Comparison of ENCODE assay signal across 7 cellular contexts in genomic region chr18:2932247-2933181, GRCh38.
A peak's percentile ranks its signal among the peaks of the same experiment; 100 is the strongest.
DNase-seq lines count a peak whose midpoint lies in the region; ATAC-seq and TF ChIP-seq lines count a peak whose summit lies in the region.

No MANE protein-coding gene starts in this region.

- H3K4me1 Mint-ChIP-seq in activated T-helper 1 cell treated with anti-CD3 and anti-CD28 coated beads, Interleukin-12 subunit alpha, Interleukin-12 subunit beta, Interleukin-2, Interleukin-4 antibody, amounts not matched to agents 30 ng/mL and 10 ng/mL and 1 ng/mL, durations not matched to agents 14 hours and 24 hours and 36 hours (ENCODE audit: low read depth), result peaks cover 38% of the 10 kb centered on the region

- H3K27me3 ChIP-seq in HCT116 (ENCODE audit: insufficient read depth, low read length) (no peaks in the 10 kb centered on the region), psoas muscle (ENCODE audit: insufficient read depth in 3 of 3, low read length in 2 of 3) (no peaks in the 10 kb centered on the region)

- TF ChIP-seq POLR2A in HCT116 (IDR thresholded peaks at IDR 0.05; ENCODE audit: borderline replicate concordance, extremely low read depth, insufficient read depth, insufficient read length), result no peak

- H3K36me3 Mint-ChIP-seq in activated T-helper 1 cell treated with anti-CD3 and anti-CD28 coated beads, Interleukin-12 subunit alpha, Interleukin-12 subunit beta, Interleukin-2, Interleukin-4 antibody, amounts not matched to agents 30 ng/mL and 10 ng/mL and 1 ng/mL, durations not matched to agents 14 hours and 24 hours and 36 hours (ENCODE audit: low read depth), result peaks cover 48% of the 10 kb centered on the region

- no peak overlapping the region for H3K9ac ChIP-seq in HCT116 (ENCODE audit: low read length)

- no peak overlapping the region for H3K4me3 ChIP-seq in HCT116 (replicated peaks in 1 of 2; ENCODE audit: low read depth in 1 of 2, low read length in 2 of 2)
- no peak overlapping the region for H3K4me3 ChIP-seq in psoas muscle

- peak; percentile 69 for DNase-seq in DMS79 treated with DMSO at 0.1 percent for 48 hours (lab: John Stamatoyannopoulos, UW)
- peak; percentile 34 for DNase-seq in HCT116 (ENCODE audit: low read depth, low spot score)
- peak; percentile 77 for DNase-seq in NCI-H69 (lab: John Stamatoyannopoulos, UW)
- DNase-seq in activated T-helper 1 cell treated with anti-CD3 and anti-CD28 coated beads, Interleukin-12 subunit alpha, Interleukin-12 subunit beta, Interleukin-2, Interleukin-4 antibody, amounts not matched to agents 30 ng/mL and 10 ng/mL and 1 ng/mL, durations not matched to agents 14 hours and 24 hours and 36 hours (ENCODE audit: low spot score), result peak; percentile 29
- peak; percentile 58 for DNase-seq in globus pallidus (ENCODE audit: low spot score)
- DNase-seq in psoas muscle, result no peak

- no TSS peak for BruUV-seq in HCT116 (replicated peaks; lab: Mats Ljungman, UMichigan)

- no peaks in the 10 kb centered on the region for H4K20me1 ChIP-seq in HCT116 (ENCODE audit: insufficient read depth)

- RAD21 ChIA-PET in HCT116 (lab: Charles Lee; ENCODE audit: low non-redundant PET in 1 of 2, low total read pairs in 2 of 2, uncharacterized antibody in 2 of 2, unreplicated experiment in 2 of 2), result interaction anchor here (0.9 to 1.0 kb wide), 2 partner anchors 313 kb away, joined by 4 to 5 read pairs; no protein-coding TSS in a partner anchor

- POLR2A ChIA-PET in HCT116 (lab: Charles Lee), result interaction anchor here (1.0 kb wide), 1 partner anchor 315 kb away, joined by 4 read pairs; no protein-coding TSS in a partner anchor

- no peaks in the 10 kb centered on the region for H3K27me3 Mint-ChIP-seq in activated T-helper 1 cell treated with anti-CD3 and anti-CD28 coated beads, Interleukin-12 subunit alpha, Interleukin-12 subunit beta, Interleukin-2, Interleukin-4 antibody, amounts not matched to agents 30 ng/mL and 10 ng/mL and 1 ng/mL, durations not matched to agents 14 hours and 24 hours and 36 hours (ENCODE audit: insufficient read depth)

- peak; percentile 80 for TF ChIP-seq RAD21 in HCT116 (IDR thresholded peaks at IDR 0.05; ENCODE audit: low read depth)

- intact Hi-C loops in HCT116 (cut with micrococcal nuclease) (loop anchor here (1.0 to 5.0 kb wide), 5 partner anchors 130 to 940 kb away; no protein-coding TSS in a partner anchor), psoas muscle (cut with DNase I) (loop anchor here in 1 of 2 donors (2.0 to 5.0 kb wide), 3 partner anchors 55 to 200 kb away; no protein-coding TSS in a partner anchor)
- intact Hi-C loops in activated T-helper 1 cell treated with anti-CD3 and anti-CD28 coated beads, Interleukin-12 subunit alpha, Interleukin-12 subunit beta, Interleukin-2, Interleukin-4 antibody, amounts not matched to agents 30 ng/mL and 10 ng/mL and 1 ng/mL, durations not matched to agents 14 hours and 24 hours and 36 hours (cut with micrococcal nuclease), result loop anchor here (1.0 kb wide), 7 partner anchors 24 to 314 kb away; no protein-coding TSS in a partner anchor

- H3K4me1 ChIP-seq in HCT116 (ENCODE audit: control insufficient read depth in 1 of 2, insufficient read depth in 2 of 2, low read length in 2 of 2) (no peaks in the 10 kb centered on the region), psoas muscle (no peaks in the 10 kb centered on the region)

- no peak overlapping the region for H3K4me2 ChIP-seq in HCT116 (ENCODE audit: low read length)

- H3K36me3 ChIP-seq in HCT116 (ENCODE audit: control insufficient read depth in 1 of 2, insufficient read depth in 2 of 2, low read length in 2 of 2), result peaks cover 3 to 8% of the 10 kb centered on the region in 2 experiments; a peak in 2 of 4 replicates
- peaks cover 0 to 58% of the 10 kb centered on the region in 2 donors for H3K36me3 ChIP-seq in psoas muscle (ENCODE audit: insufficient read depth in 1 of 2, low read depth in 1 of 2)

- peak overlapping the region; percentile 82 for H3K27ac Mint-ChIP-seq in activated T-helper 1 cell treated with anti-CD3 and anti-CD28 coated beads, Interleukin-12 subunit alpha, Interleukin-12 subunit beta, Interleukin-2, Interleukin-4 antibody, amounts not matched to agents 30 ng/mL and 10 ng/mL and 1 ng/mL, durations not matched to agents 14 hours and 24 hours and 36 hours

- WGBS in psoas muscle, 3 donors, result 40 to 47% (median 41%) methylated on average over 10 of the region's 10 CpGs

- no peaks in the 10 kb centered on the region for H3K9me2 ChIP-seq in HCT116 (ENCODE audit: insufficient read depth)

- TF ChIP-seq CTCF in HCT116 (IDR thresholded peaks at IDR 0.05 in 2 of 3, conservative IDR thresholded peaks at IDR 0.05 in 1 of 3; ENCODE audit: borderline replicate concordance in 1 of 3, insufficient read depth in 1 of 3, low read depth in 2 of 3, low read length in 2 of 3), result peak; percentile 54 to 78 (median 75)
- TF ChIP-seq CTCF in psoas muscle (IDR thresholded peaks at IDR 0.05), result peak; percentile 82

- H3K4me3 Mint-ChIP-seq in activated T-helper 1 cell treated with anti-CD3 and anti-CD28 coated beads, Interleukin-12 subunit alpha, Interleukin-12 subunit beta, Interleukin-2, Interleukin-4 antibody, amounts not matched to agents 30 ng/mL and 10 ng/mL and 1 ng/mL, durations not matched to agents 14 hours and 24 hours and 36 hours, result no peak overlapping the region

- no peaks in the 10 kb centered on the region for H3K9me3 Mint-ChIP-seq in activated T-helper 1 cell treated with anti-CD3 and anti-CD28 coated beads, Interleukin-12 subunit alpha, Interleukin-12 subunit beta, Interleukin-2, Interleukin-4 antibody, amounts not matched to agents 30 ng/mL and 10 ng/mL and 1 ng/mL, durations not matched to agents 14 hours and 24 hours and 36 hours

- no peaks in the 10 kb centered on the region for H3K79me2 ChIP-seq in HCT116 (ENCODE audit: insufficient read depth, low read length)

- no peak overlapping the region for H2AFZ ChIP-seq in HCT116 (ENCODE audit: low read depth, low read length, poor library complexity, severe bottlenecking)

- CTCF ChIA-PET in HCT116 (lab: Charles Lee), result interaction anchor here (1.3 to 3.0 kb wide), 4 partner anchors 196 to 314 kb away, joined by 3 to 43 read pairs (median 6); partner anchors contain the start of gene MYL12A

- ATAC-seq in HCT116, result peak; percentile 63
- ATAC-seq in psoas muscle, result peak; percentile 49 to 82 (median 62)
- ATAC-seq in HG03342 (IDR thresholded peaks at IDR 0.05; ENCODE audit: unreplicated experiment), result no peak

- H3K27ac ChIP-seq in HCT116 (ENCODE audit: low read depth, low read length) (no peak overlapping the region), psoas muscle (no peak overlapping the region)

- no peaks in the 10 kb centered on the region for H3K9me3 ChIP-seq in HCT116 (ENCODE audit: control insufficient read depth in 1 of 2, insufficient read depth in 1 of 2, low read depth in 1 of 2, low read length in 2 of 2)
- H3K9me3 ChIP-seq in psoas muscle, result no peaks in the 10 kb centered on the region

TF ChIP-seq in HCT116, 20 proteins besides CTCF, POLR2A, EP300 and RAD21:
- TF ChIP-seq ZFX (IDR thresholded peaks at IDR 0.05) (no peak), REST (IDR thresholded peaks at IDR 0.05; ENCODE audit: low read depth) (no peak), ELF1 (IDR thresholded peaks at IDR 0.05; ENCODE audit: borderline replicate concordance, low read depth) (no peak), ZNF274 (IDR thresholded peaks at IDR 0.05; ENCODE audit: low read depth, low read length) (no peak), TCF7L2 (IDR thresholded peaks at IDR 0.05; ENCODE audit: borderline replicate concordance, extremely low read depth, insufficient read depth, insufficient read length) (no peak), CEBPB (IDR thresholded peaks at IDR 0.05; ENCODE audit: low read depth) (no peak), POLR2AphosphoS5 (IDR thresholded peaks at IDR 0.05; ENCODE audit: low read depth, low read length) (no peak), CBX3 (IDR thresholded peaks at IDR 0.05; ENCODE audit: low read depth) (no peak)

Comparison
In these comparisons a context has a peak if more than half of its experiments do, and no peak if none do; other contexts are left out.
1. DNase-seq: peak in DMS79 treated with DMSO at 0.1 percent for 48 hours (single experiment), HCT116 (single experiment), NCI-H69 (single experiment), activated T-helper 1 cell treated with anti-CD3 and anti-CD28 coated beads, Interleukin-12 subunit alpha, Interleukin-12 subunit beta, Interleukin-2, Interleukin-4 antibody, amounts not matched to agents 30 ng/mL and 10 ng/mL and 1 ng/mL, durations not matched to agents 14 hours and 24 hours and 36 hours (single experiment) and globus pallidus (single experiment); none in psoas muscle (0 of 2).